In the genomic region with DNA sequence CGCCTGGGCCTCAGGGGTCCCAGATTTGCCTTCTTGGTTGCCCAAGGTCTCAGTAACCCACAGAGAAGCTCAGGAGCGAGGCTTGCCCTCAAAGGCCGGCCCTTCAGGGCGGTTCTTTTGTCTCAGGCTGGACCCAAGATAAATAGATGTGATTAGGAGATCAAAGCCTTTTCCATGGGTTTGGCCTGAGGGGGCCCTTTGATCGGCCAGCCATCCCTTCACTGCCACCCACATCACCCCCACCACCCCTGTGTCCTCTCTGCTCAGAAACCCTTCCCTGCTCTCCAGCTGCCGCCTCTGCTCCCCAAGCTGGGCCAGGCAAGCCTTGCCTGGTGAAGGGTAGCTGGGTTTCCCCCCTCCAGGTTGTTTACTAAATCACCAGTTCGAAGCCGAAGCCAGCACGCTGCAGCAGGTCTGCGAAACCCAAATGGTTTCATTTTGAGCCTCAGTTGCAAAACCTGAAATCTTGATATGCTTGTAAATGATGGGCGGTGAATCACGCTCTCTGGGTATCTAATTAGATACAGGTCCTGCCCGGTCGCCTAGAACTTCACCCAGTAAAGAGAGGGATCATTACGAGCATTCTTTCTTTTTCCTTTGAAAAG, we compare ENCODE assay signal across 13 cellular contexts.
DNase-seq lines count a peak whose midpoint lies in the region; ATAC-seq, FAIRE-seq and TF ChIP-seq lines count a peak whose summit lies in the region.
"Had no signal": no experiment of that assay in that cellular context is flagged by ENCODE, and none has a peak within 500 bp of the region (broad histone marks: within the 10 kb centered on the region; RNA-seq: fewer than 3 reads in every experiment).

No MANE protein-coding gene starts in this region.

- TF ChIP-seq CTCF in OCI-LY3 (IDR thresholded peaks at IDR 0.05; ENCODE audit: low read depth, low read length) (no peak), heart left ventricle (IDR thresholded peaks at IDR 0.05) (no peak)

- H2BK120ac ChIP-seq in trophoblast cell (ENCODE audit: insufficient read depth, low read length, poor library complexity), result peak overlapping the region; percentile 69

- intact Hi-C loops in heart left ventricle (cut with DNase I), result no loop called here

- H3K9ac ChIP-seq in OCI-LY3 (ENCODE audit: low read length), result peak overlapping the region; percentile 91
- H3K9ac ChIP-seq in trophoblast cell (ENCODE audit: low read length), result no peak overlapping the region

- peak; percentile 40 for DNase-seq in activated naive CD4-positive, alpha-beta T cell treated with Interleukin-2 at 50 U/mL for 16 hours
- no peak for DNase-seq in activated naive CD4-positive, alpha-beta T cell treated with anti-CD3 and anti-CD28 coated beads, Interleukin-2, amount 50 U/mL, for 16 hours
- DNase-seq in GM12892 (ENCODE audit: insufficient read length), result peak; percentile 37
- peak in 1 of 2 donors; percentile 45 for DNase-seq in trophoblast cell
- DNase-seq in germinal center (ENCODE audit: low spot score), result no peak
- DNase-seq in heart left ventricle, result no peak
- DNase-seq: foreskin fibroblast, MG63, NCI-H2029 treated with DMSO at 0.1 percent for 48 hours, NCI-H69 had no signal

- H3K36me3 ChIP-seq in OCI-LY3 (replicated peaks; ENCODE audit: low read depth, low read length) (no peaks in the 10 kb centered on the region), trophoblast cell (ENCODE audit: control insufficient read depth in 1 of 2, insufficient read depth in 2 of 2, low read length in 2 of 2) (no peaks in the 10 kb centered on the region), heart left ventricle (no peaks in the 10 kb centered on the region)
- H3K36me3 ChIP-seq: MG63, neutrophil had no signal

- H3K79me2 ChIP-seq in OCI-LY3 (ENCODE audit: low read length) (no peaks in the 10 kb centered on the region), trophoblast cell (ENCODE audit: control insufficient read depth, insufficient read depth, low read length, poor library complexity) (no peaks in the 10 kb centered on the region)

- no peak overlapping the region for H3K4ac ChIP-seq in trophoblast cell (ENCODE audit: low read depth, low read length)

- no peak overlapping the region for H3K23ac ChIP-seq in trophoblast cell (ENCODE audit: low read length)

- H4K12ac ChIP-seq in trophoblast cell (ENCODE audit: low read depth, low read length), result no peak overlapping the region

- H4K91ac ChIP-seq in trophoblast cell (ENCODE audit: low read depth, low read length), result peak overlapping the region; percentile 94

- no CpG with 5 or more reads among the region's 15 CpGs for WGBS in trophoblast cell (ENCODE audit: extremely low coverage, insufficient coverage, insufficient read length)
- 86 to 95% (median 91%) methylated on average over 15 of the region's 15 CpGs for WGBS in heart left ventricle, 4 donors

- H3K14ac ChIP-seq in trophoblast cell (ENCODE audit: low read length), result peak overlapping the region; percentile 48

- H3K4me3 ChIP-seq in OCI-LY3 (ENCODE audit: low read length) (peak overlapping the region; percentile 72), trophoblast cell (ENCODE audit: low read depth, low read length) (no peak overlapping the region), heart left ventricle (no peak overlapping the region)
- H3K4me3 ChIP-seq: MG63 had no signal

- H3K4me2 ChIP-seq in OCI-LY3 (ENCODE audit: low read length) (peak overlapping the region; percentile 98), trophoblast cell (ENCODE audit: low read length) (no peak overlapping the region)

- peak overlapping the region; percentile 75 for H2BK12ac ChIP-seq in trophoblast cell (ENCODE audit: low read length)

- H3K4me1 ChIP-seq in OCI-LY3 (ENCODE audit: low read length) (peaks cover 54% of the 10 kb centered on the region), trophoblast cell (ENCODE audit: control insufficient read depth in 1 of 2, insufficient read depth in 2 of 2, low read length in 2 of 2) (peaks cover 16 to 34% of the 10 kb centered on the region in 2 experiments), heart left ventricle (no peaks in the 10 kb centered on the region)

- peaks cover 21% of the 10 kb centered on the region for H3K79me1 ChIP-seq in trophoblast cell (ENCODE audit: low read length)

- peak; percentile 89 for FAIRE-seq in GM12892 (lab: Jason Lieb, UNC)

- TF ChIP-seq POLR2A in GM12892 (IDR thresholded peaks at IDR 0.05; ENCODE audit: low read depth, low read length) (no peak), heart left ventricle (IDR thresholded peaks at IDR 0.05) (no peak)

- H3K27me3 ChIP-seq in OCI-LY3 (ENCODE audit: low read depth, low read length) (no peaks in the 10 kb centered on the region), trophoblast cell (ENCODE audit: insufficient read depth, low read length) (no peaks in the 10 kb centered on the region), heart left ventricle (peaks cover 0 to 25% (median 0%) of the 10 kb centered on the region in 9 donors)
- H3K27me3 ChIP-seq: MG63, neutrophil had no signal

- H2BK5ac ChIP-seq in trophoblast cell (ENCODE audit: low read depth, low read length, poor library complexity), result peak overlapping the region; percentile 79

- H3K9me3 ChIP-seq in OCI-LY3 (ENCODE audit: insufficient read depth, low read length) (no peaks in the 10 kb centered on the region), trophoblast cell (ENCODE audit: insufficient read depth, low read depth, low read length) (no peaks in the 10 kb centered on the region), heart left ventricle (no peaks in the 10 kb centered on the region)
- H3K9me3 ChIP-seq: MG63, neutrophil had no signal

- no peak for ATAC-seq in HG03521 (IDR thresholded peaks at IDR 0.05; ENCODE audit: unreplicated experiment)
- ATAC-seq in heart left ventricle, result no peak

- H2AK5ac ChIP-seq in trophoblast cell (ENCODE audit: low read length), result peak overlapping the region; percentile 87

- peak overlapping the region; percentile 83 for H3K18ac ChIP-seq in trophoblast cell (ENCODE audit: low read length)

- H4K8ac ChIP-seq in trophoblast cell (ENCODE audit: low read depth, low read length), result peak overlapping the region; percentile 23

- H3K27ac ChIP-seq in OCI-LY3 (ENCODE audit: low read length), result peak overlapping the region; percentile 100
- peak overlapping the region; percentile 20 for H3K27ac ChIP-seq in trophoblast cell (ENCODE audit: low read depth, low read length)
- H3K27ac ChIP-seq in heart left ventricle, result no peak overlapping the region
- H3K27ac ChIP-seq: neutrophil had no signal

- H2AFZ ChIP-seq in OCI-LY3 (ENCODE audit: low read depth, low read length) (peak overlapping the region; percentile 41), trophoblast cell (ENCODE audit: insufficient read depth, low read length, poor library complexity) (no peak overlapping the region)

- no peaks in the 10 kb centered on the region for H4K20me1 ChIP-seq in OCI-LY3 (ENCODE audit: insufficient read depth, low read length)

Comparison
In these comparisons a context has a peak if more than half of its experiments do, and no peak if none do; other contexts are left out.
1. DNase-seq: peak in activated naive CD4-positive, alpha-beta T cell treated with Interleukin-2 at 50 U/mL for 16 hours (single experiment) and GM12892 (single experiment); none in activated naive CD4-positive, alpha-beta T cell treated with anti-CD3 and anti-CD28 coated beads, Interleukin-2, amount 50 U/mL, for 16 hours (single experiment), germinal center (single experiment) and heart left ventricle (0 of 5).
2. H3K27ac ChIP-seq: peak in OCI-LY3 (single experiment) and trophoblast cell (single experiment); none in heart left ventricle (0 of 12).